23 cellular contexts compared by ENCODE assay signal in the genomic region with DNA sequence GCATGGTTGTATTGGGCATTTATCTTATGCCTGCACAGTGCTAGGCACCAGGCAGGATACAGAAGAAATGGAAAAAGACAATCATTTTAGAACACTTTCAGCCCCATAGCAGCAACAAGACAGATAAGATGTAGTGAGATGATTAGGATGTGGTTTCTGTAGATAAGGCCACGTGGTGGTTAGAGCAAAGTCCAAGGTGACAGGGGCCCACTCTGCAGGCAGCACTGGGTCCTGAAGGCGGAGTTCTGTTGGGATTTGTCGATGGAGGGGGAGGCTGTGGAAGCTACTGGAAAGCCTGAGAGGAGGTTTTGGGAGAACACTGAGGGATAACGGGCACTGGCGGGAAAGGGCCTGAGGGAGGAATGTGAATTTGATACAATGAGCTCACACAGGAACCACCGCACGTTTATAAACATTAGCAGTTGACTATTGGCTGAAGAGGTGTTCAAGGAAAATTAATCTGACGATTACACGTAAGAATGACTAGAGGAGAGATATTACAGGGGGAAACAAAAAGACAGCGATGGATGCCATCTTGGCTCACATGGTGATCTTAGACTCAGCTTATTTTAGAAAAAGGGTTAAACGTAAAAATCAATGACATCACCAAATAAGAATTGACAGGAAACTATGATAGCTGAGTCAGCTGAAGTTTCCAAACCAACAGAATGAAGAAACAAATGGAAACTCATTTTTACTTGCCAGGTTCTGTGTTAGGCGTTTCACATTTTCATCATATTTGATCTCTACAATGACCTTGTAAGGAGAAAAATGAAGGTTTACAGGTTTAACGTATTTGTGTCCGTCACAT.
"Had no signal": no experiment of that assay in that cellular context is flagged by ENCODE, and none has a peak within 500 bp of the region (broad histone marks: within the 10 kb centered on the region; RNA-seq: fewer than 3 reads in every experiment).

No MANE protein-coding gene starts in this region.

- H3K36me3 ChIP-seq: brain microvascular endothelial cell, cardiac muscle cell, SJCRH30 had no signal

- H3K9ac ChIP-seq: SK-N-SH had no signal

- H3K9me3 Mint-ChIP-seq: activated CD4-positive, alpha-beta memory T cell treated with anti-CD3 and anti-CD28 coated beads, Interleukin-2, amount 10 ng/mL, durations not matched to agents 7 days and 5 days; activated naive CD4-positive, alpha-beta T cell treated with anti-CD3 and anti-CD28 coated beads for 36 hours; activated T-helper 17 cell treated with anti-CD3 and anti-CD28 coated beads, Interleukin-2, amount 50 U/mL, for 72 hours had no signal

- H3K4me2 ChIP-seq: PC-9, SK-N-SH had no signal

- H2AFZ ChIP-seq: PC-9 had no signal

- ATAC-seq: activated T-helper 17 cell treated with anti-CD3 and anti-CD28 coated beads, Interleukin-2, amount 50 U/mL, for 72 hours; Right ventricle myocardium inferior had no signal

- H3K27me3 Mint-ChIP-seq: activated CD4-positive, alpha-beta memory T cell treated with anti-CD3 and anti-CD28 coated beads, Interleukin-2, amount 10 ng/mL, durations not matched to agents 7 days and 5 days had no signal

- DNase-seq: activated CD4-positive, alpha-beta memory T cell treated with anti-CD3 and anti-CD28 coated beads, Interleukin-2, amount 10 ng/mL, durations not matched to agents 7 days and 5 days; activated CD4-positive, alpha-beta T cell treated with anti-CD3 and anti-CD28 coated beads, Interleukin-2, amount 50 U/mL, for 1 hour; activated CD4-positive, CD25-positive, alpha-beta regulatory T cell; activated gamma-delta T cell; activated naive CD4-positive, alpha-beta T cell treated with anti-CD3 and anti-CD28 coated beads for 36 hours; activated T-cell treated with anti-CD3 and anti-CD28 coated beads for 4 hours; activated T-cell treated with anti-CD3 and anti-CD28 coated beads, Interleukin-2, amount 50 U/mL, for 48 hours; amygdala; brain microvascular endothelial cell; Karpas-422; NCI-H1048; NCI-H146; NCI-H2107; PC-9; RPMI8226; SJCRH30; SK-N-SH; T-helper 1 cell had no signal

- H3K4me3 ChIP-seq: cardiac muscle cell, PC-9, SJCRH30 had no signal

- H3K36me3 Mint-ChIP-seq: activated naive CD8-positive, alpha-beta T cell had no signal

- H3K27ac Mint-ChIP-seq: activated CD4-positive, alpha-beta memory T cell treated with anti-CD3 and anti-CD28 coated beads, Interleukin-2, amount 10 ng/mL, durations not matched to agents 7 days and 5 days; activated naive CD4-positive, alpha-beta T cell treated with anti-CD3 and anti-CD28 coated beads for 36 hours; activated naive CD8-positive, alpha-beta T cell; activated T-helper 17 cell treated with anti-CD3 and anti-CD28 coated beads, Interleukin-2, amount 50 U/mL, for 72 hours had no signal

- H3K9me3 ChIP-seq: SJCRH30, SK-N-SH had no signal

- H3K4me1 Mint-ChIP-seq: activated CD4-positive, alpha-beta memory T cell treated with anti-CD3 and anti-CD28 coated beads, Interleukin-2, amount 10 ng/mL, durations not matched to agents 7 days and 5 days; activated T-helper 17 cell treated with anti-CD3 and anti-CD28 coated beads, Interleukin-2, amount 50 U/mL, for 72 hours had no signal

- H3K4me1 ChIP-seq: SJCRH30 had no signal

- H3K27me3 ChIP-seq: brain microvascular endothelial cell, cardiac muscle cell, SJCRH30 had no signal

- H3K9me2 ChIP-seq: SK-N-SH had no signal

- H3K4me3 Mint-ChIP-seq: activated CD4-positive, alpha-beta memory T cell treated with anti-CD3 and anti-CD28 coated beads, Interleukin-2, amount 10 ng/mL, durations not matched to agents 7 days and 5 days; activated naive CD4-positive, alpha-beta T cell treated with anti-CD3 and anti-CD28 coated beads for 36 hours; activated naive CD8-positive, alpha-beta T cell; activated T-helper 17 cell treated with anti-CD3 and anti-CD28 coated beads, Interleukin-2, amount 50 U/mL, for 72 hours had no signal

- H3K27ac ChIP-seq: brain microvascular endothelial cell, cardiac muscle cell, PC-9, SJCRH30, VCaP had no signal
